ENCODE assay signal across 8 cellular contexts in the genomic region with DNA sequence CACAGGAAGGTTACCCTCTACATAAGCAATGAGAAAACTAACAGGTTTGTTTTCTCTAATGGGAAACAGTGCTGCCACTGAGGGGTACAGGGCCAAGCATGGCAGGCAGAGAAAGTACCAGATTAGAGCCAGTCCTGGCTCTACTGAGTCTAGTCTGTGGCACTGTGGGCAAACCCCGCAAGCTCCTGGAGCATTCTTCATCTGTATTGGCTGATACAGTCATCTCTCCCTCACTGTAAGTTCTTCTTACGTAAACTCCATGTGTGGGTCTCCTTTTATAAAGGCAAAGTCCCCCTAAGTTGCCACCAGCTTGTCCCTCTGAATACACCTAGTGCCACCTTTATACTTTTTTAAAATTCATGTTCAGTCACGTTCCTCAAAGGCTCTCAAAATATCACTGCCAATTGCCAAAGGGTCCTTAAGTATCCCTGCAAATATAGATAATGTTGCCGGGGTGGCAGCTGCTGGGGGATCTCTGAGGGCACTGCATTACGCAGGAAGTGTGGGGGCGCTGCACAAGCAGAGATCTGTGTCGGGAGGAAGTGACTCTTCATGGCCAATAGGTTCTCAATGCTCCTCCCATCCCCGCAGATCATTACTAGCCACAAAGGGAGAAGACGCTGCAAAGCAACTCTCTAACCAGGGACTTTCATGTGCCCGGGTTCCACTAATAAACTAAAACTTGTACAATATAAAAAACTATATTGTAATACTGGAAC.
DNase-seq lines count a peak whose midpoint lies in the region; ATAC-seq lines count a peak whose summit lies in the region.

No MANE protein-coding gene starts in this region.

- ATAC-seq in GM18867 (IDR thresholded peaks at IDR 0.05; ENCODE audit: unreplicated experiment) (peak; percentile 52), HG03135 (IDR thresholded peaks at IDR 0.05; ENCODE audit: unreplicated experiment) (peak; percentile 56), GM19455 (IDR thresholded peaks at IDR 0.05; ENCODE audit: unreplicated experiment) (no peak)

- peak in 3 of 4 experiments; percentile 46 to 60 (median 58) for DNase-seq in activated CD4-positive, CD25-positive, alpha-beta regulatory T cell (lab: John Stamatoyannopoulos, UW)
- DNase-seq in effector memory CD4-positive, alpha-beta T cell = peak; percentile 61 to 66 (median 62)
- peak; percentile 59 to 65 for DNase-seq in stimulated activated CD8-positive, alpha-beta memory T cell treated with anti-CD3 and anti-CD28 coated beads, Interleukin-15, amount 100 ng/mL, for 48 hours (ENCODE audit: low read depth in 2 of 2)
- DNase-seq in anterior cingulate cortex (lab: John Stamatoyannopoulos, UW) (no peak), hippocampal formation (lab: John Stamatoyannopoulos, UW) (no peak)

- peaks cover 55% of the 10 kb centered on the region for H3K4me1 ChIP-seq in effector memory CD4-positive, alpha-beta T cell (ENCODE audit: control insufficient read depth, insufficient read depth, low read length, poor library complexity, severe bottlenecking)

- no peaks in the 10 kb centered on the region for H3K27me3 ChIP-seq in effector memory CD4-positive, alpha-beta T cell (replicated peaks; ENCODE audit: control insufficient read depth, insufficient read depth, low read length, poor library complexity, severe bottlenecking)

- no peaks in the 10 kb centered on the region for H3K9me3 ChIP-seq in effector memory CD4-positive, alpha-beta T cell (ENCODE audit: control insufficient read depth, low read length)

- peak overlapping the region; percentile 28 for H3K4me3 ChIP-seq in effector memory CD4-positive, alpha-beta T cell (ENCODE audit: insufficient read depth, low read depth, low read length, poor library complexity, severe bottlenecking)

- H3K36me3 ChIP-seq in effector memory CD4-positive, alpha-beta T cell (ENCODE audit: control insufficient read depth, insufficient read depth, low read length) = peaks cover 4% of the 10 kb centered on the region

- H3K27ac ChIP-seq in effector memory CD4-positive, alpha-beta T cell (ENCODE audit: insufficient read depth, low read length, poor library complexity, severe bottlenecking) = peak overlapping the region; percentile 95

Comparison
In these comparisons a context has a peak if more than half of its experiments do, and no peak if none do; other contexts are left out.
1. DNase-seq: peak in activated CD4-positive, CD25-positive, alpha-beta regulatory T cell (3 of 4), effector memory CD4-positive, alpha-beta T cell (3 of 3) and stimulated activated CD8-positive, alpha-beta memory T cell treated with anti-CD3 and anti-CD28 coated beads, Interleukin-15, amount 100 ng/mL, for 48 hours (2 of 2); none in anterior cingulate cortex (0 of 58) and hippocampal formation (0 of 2).